Comparison of ENCODE assay signal across 30 cellular contexts in the genomic region with DNA sequence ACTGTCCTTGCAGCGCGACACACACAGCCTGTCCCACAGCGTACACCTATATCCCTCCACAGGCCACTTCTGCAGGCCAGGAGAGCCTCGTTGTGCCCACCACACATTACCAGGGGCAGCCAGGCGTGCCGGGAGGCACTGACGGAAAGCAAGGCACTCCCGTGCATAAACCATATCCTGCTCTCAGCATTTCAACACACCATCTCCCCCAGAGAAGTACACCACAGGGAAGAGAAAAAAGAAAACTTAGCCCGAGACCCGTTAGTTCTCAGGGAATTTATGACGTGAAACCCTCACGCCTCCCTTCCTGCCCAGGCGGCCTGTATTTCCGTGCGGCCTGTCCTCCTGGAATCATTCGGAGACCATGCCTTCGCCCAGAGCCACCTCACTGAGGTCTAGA. TPM values are rescaled to one million over a fixed set of nuclear protein-coding genes. Genes with fewer than 3 reads are reported as not detected.
"Had no signal": no experiment of that assay in that cellular context is flagged by ENCODE, and none has a peak within 500 bp of the region (broad histone marks: within the 10 kb centered on the region; RNA-seq: fewer than 3 reads in every experiment).

No MANE protein-coding gene starts in this region.

- H3K27ac Mint-ChIP-seq: dendritic cell treated with granulocyte-macrophage colony-stimulating factor and Interleukin-4, amounts not matched to agents 40 ng/mL and 50 ng/mL, for 4 days; effector memory CD8-positive, alpha-beta T cell; endodermal cell; mesothelial cell of epicardium had no signal

- ATAC-seq: effector memory CD8-positive, alpha-beta T cell; esophagus mucosa; gastrocnemius medialis; heart right ventricle; left cardiac atrium; left lung; left ventricle myocardium superior; lower lobe of right lung; mucosa of descending colon had no signal

- H3K27me3 Mint-ChIP-seq: dendritic cell treated with granulocyte-macrophage colony-stimulating factor and Interleukin-4, amounts not matched to agents 40 ng/mL and 50 ng/mL, for 4 days had no signal

- H3K27me3 ChIP-seq: colonic mucosa, esophagus squamous epithelium, gastrocnemius medialis, left lung had no signal

- H3K4me1 Mint-ChIP-seq: endodermal cell, mesothelial cell of epicardium had no signal

- H3K36me3 Mint-ChIP-seq: mesothelial cell of epicardium had no signal

- H3K4me1 ChIP-seq: colonic mucosa, esophagus squamous epithelium, gastrocnemius medialis, heart right ventricle, left lung, lower lobe of right lung had no signal

- H3K4me3 ChIP-seq: colonic mucosa, esophagus squamous epithelium, gastrocnemius medialis, heart right ventricle, left lung, lower lobe of right lung, mucosa of descending colon had no signal

- H3K9me3 ChIP-seq: colonic mucosa, esophagus squamous epithelium, gastrocnemius medialis, lower lobe of right lung, mucosa of descending colon had no signal

- H3K27ac ChIP-seq: colonic mucosa, epithelial cell of prostate, esophagus squamous epithelium, gastrocnemius medialis, heart right ventricle, left lung, lower lobe of right lung had no signal

- H3K36me3 ChIP-seq: colonic mucosa, esophagus squamous epithelium, gastrocnemius medialis, heart right ventricle, left lung, lower lobe of right lung had no signal

- H3K9me3 Mint-ChIP-seq: mesothelial cell of epicardium had no signal

- DNase-seq: cerebellar nuclear complex; colonic mucosa; cortex of kidney; effector CD8-positive, alpha-beta T cell; effector memory CD8-positive, alpha-beta T cell; endodermal cell; erythroblast; esophagus squamous epithelium; foreskin fibroblast; foreskin melanocyte; gastrocnemius medialis; glutamatergic neuron; head of caudate nucleus; heart right ventricle; hippocampal formation; left cardiac atrium; left lung; left ventricle myocardium superior; lower lobe of right lung; mesenchymal stem cell; mucosa of descending colon had no signal

- H3K4me3 Mint-ChIP-seq: dendritic cell treated with granulocyte-macrophage colony-stimulating factor and Interleukin-4, amounts not matched to agents 40 ng/mL and 50 ng/mL, for 4 days; effector memory CD8-positive, alpha-beta T cell; endodermal cell; mesothelial cell of epicardium had no signal

RNA-seq across cellular contexts. Expression of gene SALL3, which starts 24.6 kb away (rescaled TPM):
- total RNA-seq: chondrocyte, dermis microvascular lymphatic vessel endothelial cell, esophagus mucosa, esophagus squamous epithelium, gastrocnemius medialis, left lung, left ventricle myocardium superior, lower lobe of right lung, lung microvascular endothelial cell, mesenteric fat pad, mucosa of descending colon had no signal
- polyA plus RNA-seq: keratinocyte had no signal
